ENCODE assay signal across 8 cellular contexts in genomic region chr6:11469684-11470083, GRCh38.
"Had no signal": no experiment of that assay in that cellular context is flagged by ENCODE, and none has a peak within 500 bp of the region (broad histone marks: within the 10 kb centered on the region; RNA-seq: fewer than 3 reads in every experiment).

No MANE protein-coding gene starts in this region.

- H3K4me3 ChIP-seq: GM23248, HAP-1, K562 had no signal

- H3K9me3 ChIP-seq: HAP-1 had no signal

- H3K4me3 Mint-ChIP-seq: HFFc6 had no signal

- H3K36me3 ChIP-seq: HAP-1 had no signal

- H3K9me3 Mint-ChIP-seq: HFFc6 had no signal

- ATAC-seq: HCT116, HepG2, K562 had no signal

- H3K27ac Mint-ChIP-seq: HFFc6 had no signal

- H2AFZ ChIP-seq: GM23248 had no signal

- H3K9ac ChIP-seq: GM23248 had no signal

- DNase-seq: GM23248, GOT3, H7, HFFc6 had no signal

- H3K27ac ChIP-seq: GM23248 had no signal
